ENCODE assay signal across 8 cellular contexts in genomic region chrX:13090261-13091110, GRCh38. TPM values are rescaled to one million over a fixed set of nuclear protein-coding genes. Genes with fewer than 3 reads are reported as not detected.
DNase-seq lines count a peak whose midpoint lies in the region; ATAC-seq and TF ChIP-seq lines count a peak whose summit lies in the region.

No MANE protein-coding gene starts in this region.

- no peaks in the 10 kb centered on the region for H3K9me3 ChIP-seq in SJCRH30 (replicated peaks)

- DNase-seq in SJCRH30 (peak; percentile 31 to 65), fibroblast of gingiva (ENCODE audit: low read depth) (peak; percentile 33), pons (ENCODE audit: low spot score) (peak; percentile 64), amniotic stem cell (lab: John Stamatoyannopoulos, UW) (no peak), posterior cingulate gyrus (no peak), DMS53 treated with DMSO at 0.1 percent for 48 hours (lab: John Stamatoyannopoulos, UW; ENCODE audit: unreplicated experiment) (no peak)

- intact Hi-C loops in posterior cingulate gyrus (cut with DNase I): loop anchor here (10.0 kb wide), 1 partner anchor 116 kb away; the partner anchor contains the start of gene TMSB4X

- TF ChIP-seq POLR2A in GM18526 (IDR thresholded peaks at IDR 0.05; ENCODE audit: extremely low read depth, insufficient read length): peak; percentile 9

- H3K36me3 ChIP-seq in SJCRH30: no peaks in the 10 kb centered on the region

- H3K27me3 ChIP-seq in SJCRH30: no peaks in the 10 kb centered on the region

- peak overlapping the region; percentile 4; the same call in 1 of the 2 replicates for H3K27ac ChIP-seq in SJCRH30

- ATAC-seq in HG03354 (IDR thresholded peaks at IDR 0.05; ENCODE audit: poor library complexity, severe bottlenecking, unreplicated experiment): no peak

- peaks cover 30% of the 10 kb centered on the region for H3K4me1 ChIP-seq in SJCRH30

- H3K4me3 ChIP-seq in SJCRH30: no peak overlapping the region

RNA-seq across cellular contexts. Expression of gene FAM9C, which starts 46.1 kb away (rescaled TPM):
- 0.16 and 0.20 TPM in 2 replicates for total RNA-seq in SJCRH30 (2014; rRNA removed; shearing (Covaris generic))

Comparison
In these comparisons a context has a peak if more than half of its experiments do, and no peak if none do; other contexts are left out.
1. DNase-seq: peak in SJCRH30 (2 of 2), fibroblast of gingiva (single experiment) and pons (single experiment); none in amniotic stem cell (single experiment), posterior cingulate gyrus (0 of 10) and DMS53 treated with DMSO at 0.1 percent for 48 hours (single experiment).